28 cellular contexts compared by ENCODE assay signal in the genomic region with DNA sequence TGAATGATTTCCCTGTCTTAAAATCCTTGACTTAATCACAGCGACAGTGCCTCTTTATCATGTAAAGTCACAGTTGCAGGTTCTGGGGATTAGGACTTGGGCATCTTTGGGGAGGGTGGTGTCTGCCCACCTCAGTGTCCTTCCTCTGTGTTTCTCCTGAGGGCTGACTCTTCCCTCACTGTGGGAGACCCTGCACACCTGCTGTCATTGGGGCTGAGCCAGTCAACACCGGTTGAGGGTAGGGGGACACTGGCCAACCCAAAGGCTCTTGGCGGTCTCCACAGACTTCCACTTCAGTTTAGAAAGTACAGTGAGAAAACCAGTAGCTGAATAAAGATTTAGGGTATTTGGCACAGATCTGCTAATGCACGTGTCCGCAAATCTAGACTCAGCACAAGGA.
"Had no signal": no experiment of that assay in that cellular context is flagged by ENCODE, and none has a peak within 500 bp of the region (broad histone marks: within the 10 kb centered on the region; RNA-seq: fewer than 3 reads in every experiment).

No MANE protein-coding gene starts in this region.

- H3K27me3 Mint-ChIP-seq: progenitor cell of endocrine pancreas; stimulated activated naive CD8-positive, alpha-beta T cell treated with anti-CD3 and anti-CD28 coated beads, Interleukin-15, Interleukin-2, amounts not matched to agents 100 ng/mL and 50 ng/mL, for 24 hours; type B pancreatic cell had no signal

- ATAC-seq: naive thymus-derived CD8-positive, alpha-beta T cell; pancreas; psoas muscle; right cardiac atrium; right lobe of liver; stimulated activated effector memory CD8-positive, alpha-beta T cell treated with anti-CD3 and anti-CD28 coated beads, Interleukin-12 subunit alpha, Interleukin-12 subunit beta, amount 100 ng/mL, for 72 hours; stimulated activated naive B cell treated with anti-CD40 and anti-IgM and Interleukin-4, amounts not matched to agents 10 μg/mL and 1 μg/mL and 100 μg/mL, for 72 hours had no signal

- H3K36me3 ChIP-seq: neutrophil, pancreas, right lobe of liver, sigmoid colon, stomach, thoracic aorta, thyroid gland, tibial nerve, vagina had no signal

- H3K4me1 Mint-ChIP-seq: naive B cell; naive thymus-derived CD8-positive, alpha-beta T cell; stimulated activated effector memory CD8-positive, alpha-beta T cell treated with anti-CD3 and anti-CD28 coated beads, Interleukin-12 subunit alpha, Interleukin-12 subunit beta, amount 100 ng/mL, for 72 hours; stimulated activated naive B cell treated with anti-CD40 and anti-IgM and Interleukin-4, amounts not matched to agents 10 μg/mL and 1 μg/mL and 100 μg/mL, for 72 hours had no signal

- H3K4me3 Mint-ChIP-seq: naive thymus-derived CD8-positive, alpha-beta T cell; natural killer cell treated with Interleukin-12 subunit alpha and Interleukin-12 subunit beta and Interleukin-15 and Interleukin-18, amount 100 ng/mL, for 72 hours; nephron progenitor cell; neural crest cell; stimulated activated effector memory CD8-positive, alpha-beta T cell treated with anti-CD3 and anti-CD28 coated beads, Interleukin-12 subunit alpha, Interleukin-12 subunit beta, amount 100 ng/mL, for 72 hours; stimulated activated naive B cell treated with anti-CD40 and anti-IgM and Interleukin-4, amounts not matched to agents 10 μg/mL and 1 μg/mL and 100 μg/mL, for 72 hours; stimulated activated naive CD8-positive, alpha-beta T cell treated with anti-CD3 and anti-CD28 coated beads, Interleukin-15, Interleukin-2, amounts not matched to agents 100 ng/mL and 50 ng/mL, for 24 hours; type B pancreatic cell had no signal

- DNase-seq: naive B cell; nephron progenitor cell; nucleus accumbens; psoas muscle; sigmoid colon; small intestine; stimulated activated CD4-positive, alpha-beta T cell treated with anti-CD3 and anti-CD28 coated beads, Interleukin-15, amount 100 ng/mL, for 24 hours; stimulated activated CD4-positive, alpha-beta T cell treated with anti-CD3 and anti-CD28 coated beads, Interleukin-2, amount 100 ng/mL, for 24 hours; stimulated activated CD4-positive, alpha-beta T cell treated with anti-CD3 and anti-CD28 coated beads, Interleukin-2, amount 100 ng/mL, for 48 hours; stimulated activated CD4-positive, alpha-beta T cell treated with anti-CD3 and anti-CD28 coated beads, Interleukin-4, amount 100 ng/mL, for 24 hours; stimulated activated naive B cell treated with anti-CD40 and anti-IgM and Interleukin-4, amounts not matched to agents 10 μg/mL and 1 μg/mL and 100 μg/mL, for 72 hours; stimulated activated naive CD4-positive, alpha-beta T cell treated with Interleukin-2 at 50 U/mL for 16 hours; stomach; thyroid gland had no signal

- H3K27ac Mint-ChIP-seq: naive B cell; natural killer cell treated with Interleukin-12 subunit alpha and Interleukin-12 subunit beta and Interleukin-15 and Interleukin-18, amount 100 ng/mL, for 72 hours; nephron progenitor cell; progenitor cell of endocrine pancreas; stimulated activated effector memory CD8-positive, alpha-beta T cell treated with anti-CD3 and anti-CD28 coated beads, Interleukin-12 subunit alpha, Interleukin-12 subunit beta, amount 100 ng/mL, for 72 hours; stimulated activated naive B cell treated with anti-CD40 and anti-IgM and Interleukin-4, amounts not matched to agents 10 μg/mL and 1 μg/mL and 100 μg/mL, for 72 hours; stimulated activated naive CD8-positive, alpha-beta T cell treated with anti-CD3 and anti-CD28 coated beads, Interleukin-15, Interleukin-2, amounts not matched to agents 100 ng/mL and 50 ng/mL, for 24 hours; type B pancreatic cell had no signal

- H3K9me3 Mint-ChIP-seq: naive thymus-derived CD8-positive, alpha-beta T cell; natural killer cell treated with Interleukin-12 subunit alpha and Interleukin-12 subunit beta and Interleukin-15 and Interleukin-18, amount 100 ng/mL, for 72 hours; neural crest cell; stimulated activated effector memory CD8-positive, alpha-beta T cell treated with anti-CD3 and anti-CD28 coated beads, Interleukin-12 subunit alpha, Interleukin-12 subunit beta, amount 100 ng/mL, for 72 hours; stimulated activated naive CD8-positive, alpha-beta T cell treated with anti-CD3 and anti-CD28 coated beads, Interleukin-15, Interleukin-2, amounts not matched to agents 100 ng/mL and 50 ng/mL, for 24 hours; type B pancreatic cell had no signal

- H3K27ac ChIP-seq: neutrophil, pancreas, psoas muscle, right lobe of liver, sigmoid colon, stomach, thoracic aorta, thyroid gland, tibial nerve, vagina had no signal

- H3K36me3 Mint-ChIP-seq: naive B cell; naive thymus-derived CD8-positive, alpha-beta T cell; natural killer cell treated with Interleukin-12 subunit alpha and Interleukin-12 subunit beta and Interleukin-15 and Interleukin-18, amount 100 ng/mL, for 72 hours; stimulated activated effector memory CD8-positive, alpha-beta T cell treated with anti-CD3 and anti-CD28 coated beads, Interleukin-12 subunit alpha, Interleukin-12 subunit beta, amount 100 ng/mL, for 72 hours; stimulated activated naive B cell treated with anti-CD40 and anti-IgM and Interleukin-4, amounts not matched to agents 10 μg/mL and 1 μg/mL and 100 μg/mL, for 72 hours had no signal

- H3K9me3 ChIP-seq: neutrophil, pancreas, psoas muscle, right lobe of liver, sigmoid colon, stomach, thyroid gland, vagina had no signal

- H3K4me3 ChIP-seq: pancreas, psoas muscle, right lobe of liver, sigmoid colon, stomach, thoracic aorta, thyroid gland, tibial nerve, vagina had no signal

- H3K27me3 ChIP-seq: neutrophil, pancreas, right lobe of liver, sigmoid colon, stomach, thyroid gland, tibial nerve, vagina had no signal

- H3K4me1 ChIP-seq: right lobe of liver had no signal
